Comparison of ENCODE assay signal across 27 cellular contexts in the genomic region with DNA sequence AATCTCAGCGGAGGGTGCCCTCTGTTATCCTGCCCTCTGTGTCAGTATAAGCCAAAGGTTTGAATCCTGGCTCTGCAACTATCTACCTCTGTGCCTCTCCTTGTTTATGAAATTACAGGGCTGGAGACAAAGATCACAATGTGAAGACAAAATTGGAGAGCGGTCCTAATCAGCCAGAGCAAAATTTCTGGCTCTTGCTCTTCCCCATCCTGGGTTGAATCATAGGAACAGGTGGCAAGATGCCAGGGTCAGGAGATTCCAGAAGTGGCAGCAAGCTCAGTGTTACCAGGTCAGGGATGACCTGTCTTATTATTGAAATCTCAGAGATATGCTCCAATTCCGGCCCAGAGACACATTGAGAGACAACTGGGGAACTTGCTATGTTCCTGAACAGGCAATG. TPM values are rescaled to one million over a fixed set of nuclear protein-coding genes. Genes with fewer than 3 reads are reported as not detected.
A peak's percentile ranks its signal among the peaks of the same experiment; 100 is the strongest.
DNase-seq lines count a peak whose midpoint lies in the region; ATAC-seq and TF ChIP-seq lines count a peak whose summit lies in the region.
"Had no signal": no experiment of that assay in that cellular context is flagged by ENCODE, and none has a peak within 500 bp of the region (broad histone marks: within the 10 kb centered on the region; RNA-seq: fewer than 3 reads in every experiment).

No MANE protein-coding gene starts in this region.

- ATAC-seq in left cardiac atrium = peak in 1 of 2 donors; percentile 52
- no peak for ATAC-seq in Right ventricle myocardium inferior
- ATAC-seq in stimulated activated memory B cell treated with anti-CD40 and anti-IgM and Interleukin-4, amounts not matched to agents 10 μg/mL and 1 μg/mL and 100 μg/mL, for 72 hours = no peak
- ATAC-seq: body of pancreas, GM23338, sciatic nerve had no signal

- no peaks in the 10 kb centered on the region for H3K79me2 ChIP-seq in KMS-11 (ENCODE audit: insufficient read depth, low read depth)

- no peaks in the 10 kb centered on the region for H3K9me3 Mint-ChIP-seq in stimulated activated memory B cell treated with anti-CD40 and anti-IgM and Interleukin-4, amounts not matched to agents 10 μg/mL and 1 μg/mL and 100 μg/mL, for 72 hours
- H3K9me3 Mint-ChIP-seq: HFFc6 had no signal

- H3K9me3 ChIP-seq in adrenal gland (replicated peaks in 1 of 3) = no peaks in the 10 kb centered on the region
- H3K9me3 ChIP-seq: body of pancreas, prostate gland had no signal

- TF ChIP-seq CTCF in KMS-11 (conservative IDR thresholded peaks at IDR 0.05; ENCODE audit: low read depth, low read length) (no peak), adrenal gland (IDR thresholded peaks at IDR 0.05) (no peak)

- no peaks in the 10 kb centered on the region for H4K20me1 ChIP-seq in KMS-11 (ENCODE audit: insufficient read depth)

- no peak overlapping the region for H3K4me3 Mint-ChIP-seq in stimulated activated memory B cell treated with anti-CD40 and anti-IgM and Interleukin-4, amounts not matched to agents 10 μg/mL and 1 μg/mL and 100 μg/mL, for 72 hours
- H3K4me3 Mint-ChIP-seq: GM23338, HFFc6, memory B cell had no signal

- 42 to 58% (median 54%) methylated on average over 3 of the region's 3 CpGs for WGBS in adrenal gland, 4 donors

- H3K4me2 ChIP-seq in KMS-11 = peak overlapping the region; percentile 92; the same call in 1 of the 2 replicates
- H3K4me2 ChIP-seq: GM23338, PC-9 had no signal

- H3K4me1 ChIP-seq in KMS-11 (ENCODE audit: low read depth, poor library complexity, severe bottlenecking) (peaks cover 67% of the 10 kb centered on the region), adrenal gland (replicated peaks in 1 of 2) (peaks cover 0 to 3% of the 10 kb centered on the region in 2 donors)
- H3K4me1 ChIP-seq: body of pancreas, prostate gland had no signal

- TF ChIP-seq POLR2A in adrenal gland (IDR thresholded peaks at IDR 0.05) = no peak

- H3K27me3 ChIP-seq in KMS-11 (ENCODE audit: insufficient read depth, low read depth) (no peaks in the 10 kb centered on the region), adrenal gland (peaks cover 9% of the 10 kb centered on the region)
- H3K27me3 ChIP-seq: body of pancreas had no signal

- peaks cover 77% of the 10 kb centered on the region for H3K4me1 Mint-ChIP-seq in stimulated activated memory B cell treated with anti-CD40 and anti-IgM and Interleukin-4, amounts not matched to agents 10 μg/mL and 1 μg/mL and 100 μg/mL, for 72 hours

- peak; percentile 29 for DNase-seq in left cardiac atrium
- no peak for DNase-seq in Right ventricle myocardium inferior (ENCODE audit: missing footprints)
- DNase-seq in adrenal gland = peak; percentile 52 to 70 (median 62)
- no peak for DNase-seq in 8988T
- no peak for DNase-seq in foreskin melanocyte
- DNase-seq: activated CD4-positive, alpha-beta T cell treated with anti-CD3 and anti-CD28 coated beads for 48 hours; activated effector memory CD4-positive, alpha-beta T cell treated with anti-CD3 and anti-CD28 coated beads, Interleukin-2, amount 50 U/mL, for 16 hours; CD4-positive, CD25-positive, alpha-beta regulatory T cell; cerebellar nuclear complex; HFFc6; KG1; kidney glomerular epithelial cell; NCI-H510A; PC-9; SHP77 treated with DMSO at 0.1 percent for 48 hours; stimulated activated naive CD4-positive, alpha-beta T cell; T-helper 9 cell had no signal

- peak overlapping the region; percentile 31 for H3K27ac Mint-ChIP-seq in stimulated activated memory B cell treated with anti-CD40 and anti-IgM and Interleukin-4, amounts not matched to agents 10 μg/mL and 1 μg/mL and 100 μg/mL, for 72 hours
- H3K27ac Mint-ChIP-seq: GM23338, HFFc6, memory B cell had no signal

- no peaks in the 10 kb centered on the region for H3K36me3 ChIP-seq in KMS-11 (ENCODE audit: insufficient read depth)
- no peaks in the 10 kb centered on the region for H3K36me3 ChIP-seq in adrenal gland (replicated peaks in 1 of 2)
- H3K36me3 ChIP-seq: prostate gland had no signal

- no peaks in the 10 kb centered on the region for H3K36me3 Mint-ChIP-seq in stimulated activated memory B cell treated with anti-CD40 and anti-IgM and Interleukin-4, amounts not matched to agents 10 μg/mL and 1 μg/mL and 100 μg/mL, for 72 hours
- H3K36me3 Mint-ChIP-seq: CD4-positive, CD25-positive, alpha-beta regulatory T cell had no signal

- intact Hi-C loops in left cardiac atrium (cut with DNase I) = no loop called here
- intact Hi-C loops in Right ventricle myocardium inferior (cut with DNase I) = no loop called here
- intact Hi-C loops in adrenal gland (cut with DNase I) = no loop called here

- H3K9ac ChIP-seq in KMS-11 = no peak overlapping the region

- H3K4me3 ChIP-seq in KMS-11 (IDR thresholded peaks at IDR 0.05; ENCODE audit: insufficient read depth, low read depth, low read length) (no peak overlapping the region), adrenal gland (no peak overlapping the region)
- H3K4me3 ChIP-seq: body of pancreas, GM23338, PC-9, prostate gland had no signal

- no peak overlapping the region for H2AFZ ChIP-seq in KMS-11 (ENCODE audit: low read depth)
- H2AFZ ChIP-seq: GM23338, PC-9 had no signal

- H3K27ac ChIP-seq in KMS-11 (peak overlapping the region; percentile 80; the same call in 1 of the 2 replicates), adrenal gland (no peak overlapping the region)
- H3K27ac ChIP-seq: body of pancreas, PC-9, prostate gland, VCaP had no signal

- no peaks in the 10 kb centered on the region for H3K27me3 Mint-ChIP-seq in stimulated activated memory B cell treated with anti-CD40 and anti-IgM and Interleukin-4, amounts not matched to agents 10 μg/mL and 1 μg/mL and 100 μg/mL, for 72 hours

RNA-seq across cellular contexts. Expression of a gene that starts 2.3 kb away (rescaled TPM):
- total RNA-seq in left cardiac atrium (1 to 10 TPM; 1.9 to 3.9 TPM), Right ventricle myocardium inferior (0.89 TPM), adrenal gland (1 to 10 TPM in 4 of 8 donors, under 1 TPM in 4; 0.30 to 5.6 (median 1.0) TPM)
- 1 to 10 TPM in 1 of 3 donors, under 1 TPM in 2; 0.57 to 1.6 (median 0.64) TPM for polyA plus RNA-seq in adrenal gland
- total RNA-seq: dermis microvascular lymphatic vessel endothelial cell, GM23338, HFFc6, PC-9 had no signal
- polyA plus RNA-seq: GM23338 had no signal

RNA-seq across cellular contexts. Expression of a gene that starts 19.1 kb away (rescaled TPM):
- 1 to 10 TPM; 1.4 to 2.2 TPM for total RNA-seq in left cardiac atrium
- 0.49 TPM for total RNA-seq in Right ventricle myocardium inferior
- 1 to 10 TPM in 3 of 8 donors, under 1 TPM in 5; 0.30 to 3.7 (median 0.75) TPM for total RNA-seq in adrenal gland
- 1 to 10 TPM in 2 of 3 donors, under 1 TPM in 1; 0.91 to 2.5 (median 1.6) TPM for polyA plus RNA-seq in adrenal gland
- total RNA-seq: dermis microvascular lymphatic vessel endothelial cell, GM23338, HFFc6, PC-9, temporal lobe had no signal
- polyA plus RNA-seq: GM23338 had no signal

RNA-seq across cellular contexts. Expression of a gene that starts 55.4 kb away (rescaled TPM):
- total RNA-seq in left cardiac atrium (1 to 10 TPM; 2.1 to 3.1 TPM), Right ventricle myocardium inferior (1.2 TPM), adrenal gland (1 to 10 TPM in 7 of 8 donors, under 1 TPM in 1; 0.60 to 2.5 (median 1.9) TPM)
- polyA plus RNA-seq in adrenal gland = 1 to 10 TPM; 1.1 to 6.8 (median 1.8) TPM
- total RNA-seq: GM23338 had no signal
- polyA plus RNA-seq: GM23338 had no signal

Comparison
In these comparisons a context has a peak if more than half of its experiments do, and no peak if none do; other contexts are left out.
1. DNase-seq: peak in left cardiac atrium (single experiment) and adrenal gland (7 of 7); none in Right ventricle myocardium inferior (single experiment), 8988T (single experiment) and foreskin melanocyte (single experiment).